ENCODE assay signal across 31 cellular contexts in genomic region chr15:32817570-32817969, GRCh38.
"Had no signal": no experiment of that assay in that cellular context is flagged by ENCODE, and none has a peak within 500 bp of the region (broad histone marks: within the 10 kb centered on the region; RNA-seq: fewer than 3 reads in every experiment).

No MANE protein-coding gene starts in this region.

- H3K4me1 ChIP-seq: Peyer's patch, SJSA1 had no signal

- H3K4me1 Mint-ChIP-seq: activated CD4-positive, alpha-beta T cell treated with anti-CD3 and anti-CD28 coated beads for 36 hours; activated naive CD4-positive, alpha-beta T cell treated with anti-CD3 and anti-CD28 coated beads, Interleukin-2, amount 10 ng/mL, durations not matched to agents 7 days and 5 days; activated naive CD8-positive, alpha-beta T cell treated with anti-CD3 and anti-CD28 coated beads, Interleukin-2, amount 50 U/mL, for 24 hours; WTC11 had no signal

- H3K27me3 ChIP-seq: Peyer's patch, SJSA1 had no signal

- H3K36me3 Mint-ChIP-seq: activated CD4-positive, alpha-beta memory T cell treated with anti-CD3 and anti-CD28 coated beads for 36 hours; activated naive CD4-positive, alpha-beta T cell treated with anti-CD3 and anti-CD28 coated beads, Interleukin-2, amount 10 ng/mL, durations not matched to agents 7 days and 5 days; activated naive CD8-positive, alpha-beta T cell; brain; WTC11 had no signal

- H3K27ac Mint-ChIP-seq: activated CD4-positive, alpha-beta memory T cell treated with anti-CD3 and anti-CD28 coated beads for 36 hours; activated CD4-positive, alpha-beta T cell treated with anti-CD3 and anti-CD28 coated beads for 36 hours; activated naive CD4-positive, alpha-beta T cell treated with anti-CD3 and anti-CD28 coated beads, Interleukin-2, amount 10 ng/mL, durations not matched to agents 7 days and 5 days; activated naive CD8-positive, alpha-beta T cell; activated naive CD8-positive, alpha-beta T cell treated with anti-CD3 and anti-CD28 coated beads, Interleukin-2, amount 50 U/mL, for 24 hours; activated T-helper 1 cell treated with anti-CD3 and anti-CD28 coated beads, Interleukin-12 subunit alpha, Interleukin-12 subunit beta, Interleukin-2, Interleukin-4 antibody, amounts not matched to agents 30 ng/mL and 10 ng/mL and 1 ng/mL, durations not matched to agents 14 hours and 24 hours and 36 hours; WTC11 had no signal

- H3K36me3 ChIP-seq: Peyer's patch, SJSA1 had no signal

- H3K27ac ChIP-seq: Peyer's patch, SJSA1 had no signal

- H3K4me3 Mint-ChIP-seq: activated CD4-positive, alpha-beta memory T cell treated with anti-CD3 and anti-CD28 coated beads for 36 hours; activated CD4-positive, alpha-beta T cell treated with anti-CD3 and anti-CD28 coated beads for 36 hours; activated naive CD4-positive, alpha-beta T cell treated with anti-CD3 and anti-CD28 coated beads, Interleukin-2, amount 10 ng/mL, durations not matched to agents 7 days and 5 days; activated naive CD8-positive, alpha-beta T cell; activated naive CD8-positive, alpha-beta T cell treated with anti-CD3 and anti-CD28 coated beads, Interleukin-2, amount 50 U/mL, for 24 hours; activated T-cell treated with anti-CD3 and anti-CD28 coated beads, Interleukin-2, amount 50 U/mL, for 4 hours; activated T-helper 1 cell treated with anti-CD3 and anti-CD28 coated beads, Interleukin-12 subunit alpha, Interleukin-12 subunit beta, Interleukin-2, Interleukin-4 antibody, amounts not matched to agents 30 ng/mL and 10 ng/mL and 1 ng/mL, durations not matched to agents 14 hours and 24 hours and 36 hours; brain; WTC11 had no signal

- H3K27me3 Mint-ChIP-seq: activated CD4-positive, alpha-beta T cell treated with anti-CD3 and anti-CD28 coated beads for 36 hours; activated naive CD4-positive, alpha-beta T cell treated with anti-CD3 and anti-CD28 coated beads, Interleukin-2, amount 10 ng/mL, durations not matched to agents 7 days and 5 days; activated naive CD8-positive, alpha-beta T cell had no signal

- ATAC-seq: activated CD4-positive, alpha-beta T cell treated with anti-CD3 and anti-CD28 coated beads for 36 hours; activated CD4-positive, CD25-positive, alpha-beta regulatory T cell treated with anti-CD3 and anti-CD28 coated beads, Interleukin-2, amount 50 U/mL, for 24 hours; activated naive CD8-positive, alpha-beta T cell treated with anti-CD3 and anti-CD28 coated beads, Interleukin-2, amount 50 U/mL, for 24 hours; activated T-cell treated with anti-CD3 and anti-CD28 coated beads, Interleukin-2, amount 50 U/mL, for 4 hours; WTC11 had no signal

- H3K4me3 ChIP-seq: Peyer's patch, SJSA1 had no signal

- H3K9me3 ChIP-seq: Peyer's patch, SJSA1 had no signal

- H3K9me3 Mint-ChIP-seq: activated CD4-positive, alpha-beta memory T cell treated with anti-CD3 and anti-CD28 coated beads for 36 hours; activated naive CD4-positive, alpha-beta T cell treated with anti-CD3 and anti-CD28 coated beads, Interleukin-2, amount 10 ng/mL, durations not matched to agents 7 days and 5 days; activated naive CD8-positive, alpha-beta T cell treated with anti-CD3 and anti-CD28 coated beads, Interleukin-2, amount 50 U/mL, for 24 hours; activated T-cell treated with anti-CD3 and anti-CD28 coated beads, Interleukin-2, amount 50 U/mL, for 4 hours; activated T-helper 1 cell treated with anti-CD3 and anti-CD28 coated beads, Interleukin-12 subunit alpha, Interleukin-12 subunit beta, Interleukin-2, Interleukin-4 antibody, amounts not matched to agents 30 ng/mL and 10 ng/mL and 1 ng/mL, durations not matched to agents 14 hours and 24 hours and 36 hours; brain had no signal

- FAIRE-seq: bronchial epithelial cell had no signal

- DNase-seq: activated CD4-positive, alpha-beta memory T cell treated with anti-CD3 and anti-CD28 coated beads for 36 hours; activated CD4-positive, alpha-beta T cell treated with anti-CD3 and anti-CD28 coated beads for 36 hours; activated CD4-positive, alpha-beta T cell treated with anti-CD3 and anti-CD28 coated beads, Interleukin-2, amount 50 U/mL, for 1 hour; activated CD8-positive, alpha-beta memory T cell treated with anti-CD3 and anti-CD28 coated beads, Interleukin-2, amount 50 U/mL, for 4 hours; activated naive CD4-positive, alpha-beta T cell treated with anti-CD3 and anti-CD28 coated beads, Interleukin-2, amount 10 ng/mL, durations not matched to agents 7 days and 5 days; activated naive CD8-positive, alpha-beta T cell treated with anti-CD3 and anti-CD28 coated beads, Interleukin-2, amount 50 U/mL, for 24 hours; activated T-cell treated with anti-CD3 and anti-CD28 coated beads for 4 hours; activated T-cell treated with anti-CD3 and anti-CD28 coated beads, Interleukin-2, amount 50 U/mL, for 4 hours; anterior cingulate cortex; caudate nucleus; cerebellar nuclear complex; Karpas-422; NCI-H1105; NCI-H1417 treated with DMSO at 0.1 percent for 48 hours; NCI-H187 treated with DMSO at 0.1 percent for 48 hours; NCI-H2081 treated with DMSO at 0.1 percent for 48 hours; NCI-H345; NCI-H510A; NCI-H526; NCI-H774; Peyer's patch; RPMI8226; SHP77 treated with DMSO at 0.1 percent for 48 hours; SW 1271 had no signal
